In genomic region chr22:37198290-37199102, GRCh38 we compare ENCODE assay signal across 1 cellular context.
TF ChIP-seq lines count a peak whose summit lies in the region.

No MANE protein-coding gene starts in this region.

TF ChIP-seq in GM23338, 12 proteins besides CTCF, POLR2A, EP300 and RAD21 (continued from another document):
- TF ChIP-seq CREB1 (CRISPR knock-in tag; IDR thresholded peaks at IDR 0.05; ENCODE audit: low read depth) = no peak
- no peak for TF ChIP-seq NANOG (IDR thresholded peaks at IDR 0.05; ENCODE audit: borderline replicate concordance)
- TF ChIP-seq JUNB (IDR thresholded peaks at IDR 0.05; ENCODE audit: unreplicated experiment) = no peak
- no peak for TF ChIP-seq ETS1 (IDR thresholded peaks at IDR 0.05)
- TF ChIP-seq EZH2 (IDR thresholded peaks at IDR 0.05; ENCODE audit: low read depth, unreplicated experiment) = no peak
- TF ChIP-seq ZNF114 (CRISPR knock-in tag; IDR thresholded peaks at IDR 0.05) = no peak
- TF ChIP-seq POLR2AphosphoS5 (IDR thresholded peaks at IDR 0.05; ENCODE audit: low read depth) = no peak
- TF ChIP-seq EZH2phosphoT487 (IDR thresholded peaks at IDR 0.05; ENCODE audit: unreplicated experiment) = no peak
